Comparison of ENCODE assay signal across 9 cellular contexts in the genomic region with DNA sequence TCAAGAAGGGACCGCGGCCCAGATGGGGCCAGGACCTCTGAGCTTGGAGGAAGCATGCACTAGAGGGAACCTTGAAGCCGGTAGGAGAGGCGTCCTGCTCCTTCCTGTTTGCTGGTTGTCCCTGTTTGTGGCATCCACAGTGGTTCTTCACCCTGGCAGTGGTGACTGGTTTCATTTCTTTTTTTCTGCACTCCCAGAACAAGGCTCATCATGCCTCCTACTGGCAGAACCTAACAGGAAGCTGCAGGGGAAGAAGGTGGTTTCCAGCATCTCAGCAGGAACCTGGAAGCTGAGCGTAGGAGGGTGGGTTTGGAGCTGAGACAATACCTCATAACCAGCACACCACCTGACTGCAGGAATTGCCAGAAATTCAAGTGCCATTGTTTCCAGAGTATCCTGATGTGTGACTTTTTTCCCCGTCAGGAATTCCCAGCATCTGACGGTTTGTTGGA. TPM values are rescaled to one million over a fixed set of nuclear protein-coding genes. Genes with fewer than 3 reads are reported as not detected.
DNase-seq lines count a peak whose midpoint lies in the region; ATAC-seq, FAIRE-seq and TF ChIP-seq lines count a peak whose summit lies in the region.
"Had no signal": no experiment of that assay in that cellular context is flagged by ENCODE, and none has a peak within 500 bp of the region (broad histone marks: within the 10 kb centered on the region; RNA-seq: fewer than 3 reads in every experiment).

No MANE protein-coding gene starts in this region.

- peak; percentile 36 for DNase-seq in AG20443 (ENCODE audit: low spot score)
- peak; percentile 66 for DNase-seq in GM13977 (ENCODE audit: low spot score)
- peak; percentile 72 to 86 for DNase-seq in NOMO-1 (lab: John Stamatoyannopoulos, UW; ENCODE audit: unreplicated experiment in 2 of 2)
- peak; percentile 84 for DNase-seq in bronchial epithelial cell (ENCODE audit: low read depth)
- DNase-seq in kidney glomerular epithelial cell (lab: John Stamatoyannopoulos, UW), result peak; percentile 43
- peak; percentile 50 to 73 for DNase-seq in tibial artery

- in situ Hi-C loops in GM13977 (cut with MboI; ENCODE audit: low pct_unique_long_range_greater_than_20kb, low sequenced_read_pairs, unreplicated experiment), result no loop called here

- H3K27me3 ChIP-seq in bronchial epithelial cell (ENCODE audit: control insufficient read depth, insufficient read depth, low read length), result no peaks in the 10 kb centered on the region
- H3K27me3 ChIP-seq in tibial artery, result no peaks in the 10 kb centered on the region

- H3K4me1 ChIP-seq in tibial artery, result peaks cover 0 to 3% (median 0%) of the 10 kb centered on the region in 4 donors

- FAIRE-seq in bronchial epithelial cell (lab: Jason Lieb, UNC), result no peak

- H3K36me3 ChIP-seq in bronchial epithelial cell (ENCODE audit: control insufficient read depth, insufficient read depth, low read length) (no peaks in the 10 kb centered on the region), tibial artery (no peaks in the 10 kb centered on the region)
- H3K36me3 ChIP-seq: neutrophil had no signal

- intact Hi-C loops in tibial artery (cut with DNase I; ENCODE audit: low total_unique reads), result no loop called here

- no peak overlapping the region for H3K27ac ChIP-seq in tibial artery
- H3K27ac ChIP-seq: neutrophil had no signal

- no peaks in the 10 kb centered on the region for H3K9me3 ChIP-seq in tibial artery
- H3K9me3 ChIP-seq: neutrophil had no signal

- TF ChIP-seq CTCF in GM13977 (IDR thresholded peaks at IDR 0.05; ENCODE audit: extremely low read depth, insufficient read depth, missing control alignments) (peak; percentile 60), bronchial epithelial cell (IDR thresholded peaks at IDR 0.05; ENCODE audit: insufficient read depth, low read length, severe bottlenecking) (peak; percentile 78), tibial artery (IDR thresholded peaks at IDR 0.05) (peak in 1 of 2 experiments; percentile 19)

- H3K4me3 ChIP-seq in bronchial epithelial cell (ENCODE audit: low read depth, low read length), result peak overlapping the region; percentile 16
- no peak overlapping the region for H3K4me3 ChIP-seq in tibial artery

- peak; percentile 67 for ATAC-seq in HG02763 (IDR thresholded peaks at IDR 0.05; ENCODE audit: unreplicated experiment)
- no peak for ATAC-seq in GM19324 (IDR thresholded peaks at IDR 0.05; ENCODE audit: low FRiP score, unreplicated experiment)

RNA-seq across cellular contexts. Expression of a gene that starts 5.8 kb away (rescaled TPM):
- total RNA-seq in bronchial epithelial cell, result 5.2 and 9.7 TPM in 2 replicates

RNA-seq across cellular contexts. Expression of a gene that starts 14.3 kb away (rescaled TPM):
- total RNA-seq in bronchial epithelial cell, result not detected in 2 replicates

RNA-seq across cellular contexts. Expression of a gene that starts 15.9 kb away (rescaled TPM):
- total RNA-seq in bronchial epithelial cell, result 27.6 and 32.0 TPM in 2 replicates

RNA-seq across cellular contexts. Expression of a gene that starts 55.0 kb away (rescaled TPM):
- total RNA-seq in bronchial epithelial cell, result 1.3 and 6.4 TPM in 2 replicates
